Comparison of ENCODE assay signal across 16 cellular contexts in the genomic region with DNA sequence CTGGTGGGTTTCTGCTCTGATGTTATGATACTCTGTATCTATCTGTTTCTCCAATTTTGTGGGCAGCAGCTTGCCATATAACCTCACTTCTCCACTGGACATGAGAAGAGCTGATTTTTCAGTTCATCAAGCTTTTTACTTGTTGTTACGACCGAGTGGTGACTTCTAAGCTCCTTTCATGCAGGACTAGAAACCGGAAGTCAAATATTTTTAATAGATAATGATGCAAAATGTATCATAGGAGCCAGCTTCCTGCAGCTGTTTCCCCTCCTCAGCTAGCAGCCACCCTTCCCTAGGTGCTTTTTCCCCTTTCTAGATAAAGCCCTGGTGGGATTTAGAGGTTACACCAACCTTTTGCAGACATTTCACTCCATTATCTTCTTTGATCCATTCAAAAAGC. TPM values are rescaled to one million over a fixed set of nuclear protein-coding genes. Genes with fewer than 3 reads are reported as not detected.
A peak's percentile ranks its signal among the peaks of the same experiment; 100 is the strongest.
DNase-seq lines count a peak whose midpoint lies in the region; ATAC-seq, FAIRE-seq and TF ChIP-seq lines count a peak whose summit lies in the region.
"Had no signal": no experiment of that assay in that cellular context is flagged by ENCODE, and none has a peak within 500 bp of the region (broad histone marks: within the 10 kb centered on the region; RNA-seq: fewer than 3 reads in every experiment).

No MANE protein-coding gene starts in this region.

- no peak overlapping the region for H3K9ac ChIP-seq in astrocyte (ENCODE audit: low read length)

- H3K9me3 ChIP-seq in astrocyte (ENCODE audit: insufficient read depth, low read depth, low read length): no peaks in the 10 kb centered on the region
- no peaks in the 10 kb centered on the region for H3K9me3 ChIP-seq in spleen
- no peaks in the 10 kb centered on the region for H3K9me3 ChIP-seq in thyroid gland
- H3K9me3 ChIP-seq in gastrocnemius medialis: no peaks in the 10 kb centered on the region
- H3K9me3 ChIP-seq: suprapubic skin had no signal

- 2 to 15% (median 5%) methylated on average over 3 of the region's 3 CpGs for WGBS in spleen, 5 donors
- WGBS in thyroid gland, 2 donors: 66 to 70% methylated on average over 3 of the region's 3 CpGs

- CTCF ChIA-PET in activated CD8-positive, alpha-beta memory T cell treated with anti-CD3 and anti-CD28 coated beads, Interleukin-2, amount 10 ng/mL, durations not matched to agents 7 days and 5 days (lab: Charles Lee): interaction anchor here (0.9 to 3.0 kb wide), 8 partner anchors 9 to 151 kb away, joined by 3 to 10 read pairs (median 4); partner anchors contain the start of gene LSM11

- no peak overlapping the region for H2AFZ ChIP-seq in astrocyte (ENCODE audit: low read depth, low read length)

- no peak overlapping the region for H3K27ac ChIP-seq in astrocyte (ENCODE audit: low read depth, low read length)
- peak overlapping the region; percentile 24 to 83 (median 80) for H3K27ac ChIP-seq in spleen
- H3K27ac ChIP-seq in thyroid gland: no peak overlapping the region
- no peak overlapping the region for H3K27ac ChIP-seq in gastrocnemius medialis
- H3K27ac ChIP-seq: suprapubic skin had no signal

- peak overlapping the region; percentile 28 for H3K4me2 ChIP-seq in astrocyte (ENCODE audit: low read length)

- H3K27ac Mint-ChIP-seq in activated CD8-positive, alpha-beta memory T cell treated with anti-CD3 and anti-CD28 coated beads, Interleukin-2, amount 10 ng/mL, durations not matched to agents 7 days and 5 days: peak overlapping the region; percentile 72
- H3K27ac Mint-ChIP-seq in astrocyte (ENCODE audit: unreplicated experiment): no peak overlapping the region

- H3K4me1 ChIP-seq in astrocyte (ENCODE audit: insufficient read depth, low read length) (peaks cover 8% of the 10 kb centered on the region), spleen (peaks cover 30 to 63% (median 57%) of the 10 kb centered on the region in 6 donors), thyroid gland (no peaks in the 10 kb centered on the region), gastrocnemius medialis (peaks cover 0 to 5% of the 10 kb centered on the region in 2 donors)
- H3K4me1 ChIP-seq: suprapubic skin had no signal

- H3K27me3 ChIP-seq in astrocyte (ENCODE audit: insufficient read depth, low read length) (no peaks in the 10 kb centered on the region), spleen (replicated peaks in 1 of 7) (no peaks in the 10 kb centered on the region), thyroid gland (no peaks in the 10 kb centered on the region), gastrocnemius medialis (no peaks in the 10 kb centered on the region)
- H3K27me3 ChIP-seq: suprapubic skin had no signal

- peaks cover 65% of the 10 kb centered on the region for H3K4me1 Mint-ChIP-seq in activated CD8-positive, alpha-beta memory T cell treated with anti-CD3 and anti-CD28 coated beads, Interleukin-2, amount 10 ng/mL, durations not matched to agents 7 days and 5 days
- no peaks in the 10 kb centered on the region for H3K4me1 Mint-ChIP-seq in astrocyte (ENCODE audit: low read depth, unreplicated experiment)

- no peaks in the 10 kb centered on the region for H3K27me3 Mint-ChIP-seq in activated CD8-positive, alpha-beta memory T cell treated with anti-CD3 and anti-CD28 coated beads, Interleukin-2, amount 10 ng/mL, durations not matched to agents 7 days and 5 days
- H3K27me3 Mint-ChIP-seq in astrocyte (ENCODE audit: low read depth, unreplicated experiment): no peaks in the 10 kb centered on the region
- H3K27me3 Mint-ChIP-seq: progenitor cell of endocrine pancreas had no signal

- H3K79me2 ChIP-seq in astrocyte (ENCODE audit: insufficient read depth, low read length): no peaks in the 10 kb centered on the region

- peaks cover 24% of the 10 kb centered on the region for H3K36me3 Mint-ChIP-seq in activated CD8-positive, alpha-beta memory T cell treated with anti-CD3 and anti-CD28 coated beads, Interleukin-2, amount 10 ng/mL, durations not matched to agents 7 days and 5 days
- no peaks in the 10 kb centered on the region for H3K36me3 Mint-ChIP-seq in astrocyte (ENCODE audit: low read depth, unreplicated experiment)

- no peak for DNase-seq in activated CD8-positive, alpha-beta memory T cell treated with anti-CD3 and anti-CD28 coated beads, Interleukin-2, amount 10 ng/mL, durations not matched to agents 7 days and 5 days
- no peak for DNase-seq in activated CD8-positive, alpha-beta memory T cell treated with anti-CD3 and anti-CD28 coated beads, Interleukin-2, amount 50 U/mL, for 48 hours
- peak; percentile 25 for DNase-seq in NB4 (ENCODE audit: low read depth)
- DNase-seq in astrocyte (ENCODE audit: low read depth): no peak
- DNase-seq in spleen: no peak
- no peak for DNase-seq in thyroid gland
- DNase-seq in gastrocnemius medialis: no peak
- DNase-seq: anterior cingulate cortex; effector CD8-positive, alpha-beta T cell; mammary epithelial cell; NCI-H1105 had no signal

- no peak overlapping the region for H3K4me3 Mint-ChIP-seq in activated CD8-positive, alpha-beta memory T cell treated with anti-CD3 and anti-CD28 coated beads, Interleukin-2, amount 10 ng/mL, durations not matched to agents 7 days and 5 days
- no peak overlapping the region for H3K4me3 Mint-ChIP-seq in astrocyte (ENCODE audit: unreplicated experiment)

- no peaks in the 10 kb centered on the region for H4K20me1 ChIP-seq in astrocyte (ENCODE audit: insufficient read depth, low read length)

- intact Hi-C loops in spleen (cut with DNase I; ENCODE audit: low total_unique reads) (no loop called here), thyroid gland (cut with DNase I) (no loop called here), gastrocnemius medialis (cut with DNase I; ENCODE audit: low total_unique reads) (no loop called here)

- peaks cover 5% of the 10 kb centered on the region for H3K9me3 Mint-ChIP-seq in activated CD8-positive, alpha-beta memory T cell treated with anti-CD3 and anti-CD28 coated beads, Interleukin-2, amount 10 ng/mL, durations not matched to agents 7 days and 5 days (ENCODE audit: low read depth)
- peaks cover 3% of the 10 kb centered on the region for H3K9me3 Mint-ChIP-seq in astrocyte (ENCODE audit: unreplicated experiment)

- FAIRE-seq in astrocyte (lab: Jason Lieb, UNC): no peak

- TF ChIP-seq CTCF in NB4 (IDR thresholded peaks at IDR 0.05; ENCODE audit: low read depth, low read length) (no peak), astrocyte (IDR thresholded peaks at IDR 0.05; ENCODE audit: insufficient read depth, low read depth, low read length) (no peak), spleen (IDR thresholded peaks at IDR 0.05 in 8 of 11, conservative IDR thresholded peaks at IDR 0.05 in 3 of 11) (no peak), thyroid gland (IDR thresholded peaks at IDR 0.05) (no peak), gastrocnemius medialis (IDR thresholded peaks at IDR 0.05 in 4 of 5, conservative IDR thresholded peaks at IDR 0.05 in 1 of 5) (no peak)

- ATAC-seq in activated CD8-positive, alpha-beta memory T cell treated with anti-CD3 and anti-CD28 coated beads, Interleukin-2, amount 10 ng/mL, durations not matched to agents 7 days and 5 days: no peak
- ATAC-seq in HG03432 (IDR thresholded peaks at IDR 0.05; ENCODE audit: unreplicated experiment) (no peak), gastrocnemius medialis (no peak)
- ATAC-seq: SK-N-SH treated with all-trans-retinoic acid at 6 μM for 48 hours had no signal

- H3K4me3 ChIP-seq in NB4 (ENCODE audit: low read depth, low read length) (no peak overlapping the region), astrocyte (ENCODE audit: insufficient read depth, low read depth, low read length) (no peak overlapping the region), spleen (peak overlapping the region in 1 of 8 donors; percentile 12), thyroid gland (replicated peaks in 1 of 3) (no peak overlapping the region), gastrocnemius medialis (no peak overlapping the region)
- H3K4me3 ChIP-seq: suprapubic skin had no signal

- H3K36me3 ChIP-seq in astrocyte (ENCODE audit: insufficient read depth, low read length) (no peaks in the 10 kb centered on the region), spleen (no peaks in the 10 kb centered on the region), thyroid gland (no peaks in the 10 kb centered on the region), gastrocnemius medialis (no peaks in the 10 kb centered on the region)
- H3K36me3 ChIP-seq: suprapubic skin had no signal

- in situ Hi-C loops in gastrocnemius medialis (cut with MboI; ENCODE audit: low sequenced_read_pairs in 4 of 4): no loop called here

- TF ChIP-seq POLR2A in NB4 (IDR thresholded peaks at IDR 0.05; ENCODE audit: extremely low read depth, insufficient read length) (no peak), spleen (IDR thresholded peaks at IDR 0.05) (no peak), thyroid gland (IDR thresholded peaks at IDR 0.05) (no peak), gastrocnemius medialis (IDR thresholded peaks at IDR 0.05) (no peak)

RNA-seq across cellular contexts. Expression of gene ADAM19, which starts 17.0 kb away (rescaled TPM):
- total RNA-seq in activated CD8-positive, alpha-beta memory T cell treated with anti-CD3 and anti-CD28 coated beads, Interleukin-2, amount 10 ng/mL, durations not matched to agents 7 days and 5 days: 100 to 1,000 TPM; 219 to 341 TPM
- total RNA-seq in astrocyte: 316 and 332 TPM in 2 replicates
- total RNA-seq in spleen: 10 to 100 TPM; 45.8 to 71.1 (median 52.9) TPM
- 10 to 100 TPM; 10.9 to 13.0 (median 11.5) TPM for polyA plus RNA-seq in spleen
- 10 to 100 TPM in 2 of 4 donors, 1 to 10 TPM in 2; 6.4 to 15.2 (median 10.0) TPM for total RNA-seq in thyroid gland
- under 1 TPM; 0.39 to 0.97 (median 0.76) TPM for total RNA-seq in gastrocnemius medialis

RNA-seq across cellular contexts. Expression of gene SOX30, which starts 59.6 kb away (rescaled TPM):
- total RNA-seq in activated CD8-positive, alpha-beta memory T cell treated with anti-CD3 and anti-CD28 coated beads, Interleukin-2, amount 10 ng/mL, durations not matched to agents 7 days and 5 days: under 1 TPM in 1 of 2 experiments, not detected in 1; 0.09 TPM
- 0.14 and 0.19 TPM in 2 replicates for total RNA-seq in astrocyte
- under 1 TPM in 5 of 7 donors, not detected in 2; 0.09 to 0.27 (median 0.20) TPM for total RNA-seq in spleen
- polyA plus RNA-seq in spleen: under 1 TPM; 0.02 to 0.13 (median 0.11) TPM
- total RNA-seq in thyroid gland: under 1 TPM in 2 of 4 donors, not detected in 2; 0.11 to 0.27 TPM
- total RNA-seq in gastrocnemius medialis: not detected
- total RNA-seq: A673, mammary epithelial cell, progenitor cell of endocrine pancreas, suprapubic skin had no signal

Comparison
In these comparisons a context has a peak if more than half of its experiments do, and no peak if none do; other contexts are left out.
1. H3K27ac ChIP-seq: peak in spleen (8 of 8); none in astrocyte (single experiment), thyroid gland (0 of 3) and gastrocnemius medialis (0 of 4).